ENCODE assay signal across 12 cellular contexts in the genomic region with DNA sequence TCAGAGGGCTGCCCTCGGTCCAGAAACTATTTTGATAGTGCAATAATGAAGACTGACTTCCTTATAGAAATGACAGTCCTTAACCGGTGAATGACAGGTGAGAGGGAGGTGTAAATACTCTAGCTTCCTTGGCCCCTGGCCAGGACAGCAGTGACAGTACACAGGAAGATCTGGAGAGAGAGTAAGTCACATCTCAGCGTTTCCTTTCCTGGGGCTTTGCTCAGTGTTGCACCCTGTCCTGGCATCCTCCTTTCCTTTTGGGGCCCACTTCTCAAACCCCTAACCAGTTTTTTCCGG.
A peak's percentile ranks its signal among the peaks of the same experiment; 100 is the strongest.
DNase-seq lines count a peak whose midpoint lies in the region; ATAC-seq and TF ChIP-seq lines count a peak whose summit lies in the region.
"Had no signal": no experiment of that assay in that cellular context is flagged by ENCODE, and none has a peak within 500 bp of the region (broad histone marks: within the 10 kb centered on the region; RNA-seq: fewer than 3 reads in every experiment).

No MANE protein-coding gene starts in this region.

- no peaks in the 10 kb centered on the region for H3K36me3 ChIP-seq in Peyer's patch
- H3K36me3 ChIP-seq: vagina had no signal

- no peak for TF ChIP-seq CTCF in Peyer's patch (IDR thresholded peaks at IDR 0.05)

- H3K4me3 ChIP-seq in Jurkat, Clone E6-1 (ENCODE audit: low read length), result no peak overlapping the region
- no peak overlapping the region for H3K4me3 ChIP-seq in Peyer's patch
- H3K4me3 ChIP-seq: body of pancreas, vagina had no signal

- peaks cover 0 to 11% (median 2%) of the 10 kb centered on the region in 4 donors for H3K4me1 ChIP-seq in Peyer's patch
- H3K4me1 ChIP-seq: body of pancreas, vagina had no signal

- DNase-seq in Jurkat, Clone E6-1 (ENCODE audit: low read depth, low spot score), result peak; percentile 92
- peak; percentile 58 to 91 (median 81) for DNase-seq in Peyer's patch
- DNase-seq in activated naive CD4-positive, alpha-beta T cell treated with Interleukin-2 at 50 U/mL for 16 hours, result peak; percentile 24
- DNase-seq in stimulated activated CD4-positive, alpha-beta T cell treated with anti-CD3 and anti-CD28 coated beads, Interleukin-4, amount 100 ng/mL, for 24 hours, result peak; percentile 25
- no peak for DNase-seq in 8988T
- DNase-seq in cerebellum (ENCODE audit: low spot score), result no peak
- DNase-seq: body of pancreas, H9, islet precursor cell had no signal

- TF ChIP-seq POLR2A in Peyer's patch (IDR thresholded peaks at IDR 0.05), result no peak

- no peak for ATAC-seq in GM21360 (IDR thresholded peaks at IDR 0.05; ENCODE audit: unreplicated experiment)
- ATAC-seq: body of pancreas had no signal

- H3K27me3 ChIP-seq in Peyer's patch, result no peaks in the 10 kb centered on the region
- H3K27me3 ChIP-seq: body of pancreas, vagina had no signal

- H3K27ac ChIP-seq in Peyer's patch, result peak overlapping the region in 1 of 4 donors; percentile 32
- H3K27ac ChIP-seq: body of pancreas, vagina, VCaP had no signal

- no peaks in the 10 kb centered on the region for H3K9me3 ChIP-seq in Peyer's patch
- H3K9me3 ChIP-seq: body of pancreas, vagina had no signal

Comparison
In these comparisons a context has a peak if more than half of its experiments do, and no peak if none do; other contexts are left out.
1. DNase-seq: peak in Jurkat, Clone E6-1 (single experiment), Peyer's patch (3 of 3), activated naive CD4-positive, alpha-beta T cell treated with Interleukin-2 at 50 U/mL for 16 hours (single experiment) and stimulated activated CD4-positive, alpha-beta T cell treated with anti-CD3 and anti-CD28 coated beads, Interleukin-4, amount 100 ng/mL, for 24 hours (single experiment); none in 8988T (single experiment) and cerebellum (single experiment).